ENCODE assay signal across 1 cellular context in the genomic region with DNA sequence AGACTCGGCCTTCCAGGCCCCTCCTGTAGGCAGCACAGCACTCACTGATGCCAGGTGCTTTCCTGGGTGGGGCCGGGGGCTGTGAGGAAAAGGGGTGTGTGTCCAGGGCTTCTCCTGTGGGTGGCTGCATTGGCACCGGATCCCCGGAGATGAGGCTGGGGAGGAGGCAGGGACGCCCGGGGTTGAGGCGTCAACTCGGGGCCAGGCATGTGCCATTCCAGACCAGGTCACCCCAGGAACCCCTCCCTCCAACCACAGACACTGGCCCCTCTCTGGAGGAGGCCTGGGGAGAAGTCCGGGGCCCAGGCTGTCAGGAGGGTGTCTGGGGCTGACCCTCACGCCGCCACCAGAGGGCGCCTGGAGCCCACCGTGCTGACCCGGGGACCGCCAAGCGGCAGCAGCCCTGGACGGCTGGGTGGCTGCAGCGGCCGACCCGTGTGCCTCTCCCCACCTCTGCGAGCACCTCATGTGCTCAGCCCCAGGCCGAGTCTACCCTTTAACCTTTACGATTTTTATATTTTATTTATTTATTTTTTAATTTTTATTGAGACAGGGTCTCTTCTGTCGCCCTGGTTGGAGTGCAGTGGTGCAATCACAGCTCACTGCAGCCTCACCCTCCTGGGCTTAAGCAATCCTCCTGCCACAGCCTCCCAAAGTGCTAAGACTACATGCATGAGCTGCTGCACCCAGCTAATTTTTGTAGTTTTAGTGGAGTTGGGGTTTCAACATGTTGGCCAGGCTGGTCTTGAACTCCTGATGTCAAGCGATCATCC.
TF ChIP-seq lines count a peak whose summit lies in the region.

No MANE protein-coding gene starts in this region.

TF ChIP-seq in A549, 52 proteins besides CTCF, POLR2A, EP300 and RAD21 (continued from another document):
- TF ChIP-seq E2F6 (IDR thresholded peaks at IDR 0.05; ENCODE audit: borderline replicate concordance, low read depth) (no peak; the same call in 1 of the 2 replicates), CHD2 (IDR thresholded peaks at IDR 0.05; ENCODE audit: low read length, partially characterized antibody) (no peak), SMC3 (IDR thresholded peaks at IDR 0.05) (peak; percentile 84)
- TF ChIP-seq, protein P1, sequence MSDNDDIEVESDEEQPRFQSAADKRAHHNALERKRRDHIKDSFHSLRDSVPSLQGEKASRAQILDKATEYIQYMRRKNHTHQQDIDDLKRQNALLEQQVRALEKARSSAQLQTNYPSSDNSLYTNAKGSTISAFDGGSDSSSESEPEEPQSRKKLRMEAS (IDR thresholded peaks at IDR 0.05), result peak; percentile 57
